In the genomic region with DNA sequence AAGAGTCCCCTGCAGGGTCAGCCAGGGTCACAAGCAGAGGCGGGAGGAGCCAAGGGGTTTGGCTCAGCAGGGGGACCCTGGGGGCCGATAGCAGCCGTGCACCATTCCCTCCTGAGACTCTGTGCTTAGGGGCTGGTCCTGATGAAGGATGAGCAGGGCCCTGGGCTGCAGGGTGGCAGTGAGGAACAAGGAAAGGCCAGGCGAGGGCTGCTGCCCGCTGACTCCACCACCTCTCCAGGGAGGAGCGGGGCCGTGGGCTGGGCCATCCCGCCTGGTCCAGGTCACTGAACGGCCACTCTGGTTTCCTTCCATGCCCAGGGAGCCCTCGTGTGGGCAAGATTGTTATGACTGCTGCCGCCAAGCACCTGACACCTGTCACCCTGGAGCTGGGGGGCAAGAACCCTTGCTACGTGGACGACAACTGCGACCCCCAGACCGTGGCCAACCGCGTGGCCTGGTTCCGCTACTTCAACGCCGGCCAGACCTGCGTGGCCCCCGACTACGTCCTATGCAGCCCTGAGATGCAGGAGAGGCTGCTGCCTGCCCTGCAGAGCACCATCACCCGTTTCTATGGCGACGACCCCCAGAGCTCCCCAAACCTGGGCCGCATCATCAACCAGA, we compare ENCODE assay signal across 11 cellular contexts. TPM values are rescaled to one million over a fixed set of nuclear protein-coding genes. Genes with fewer than 3 reads are reported as not detected.
DNase-seq lines count a peak whose midpoint lies in the region; ATAC-seq and TF ChIP-seq lines count a peak whose summit lies in the region.
"Had no signal": no experiment of that assay in that cellular context is flagged by ENCODE, and none has a peak within 500 bp of the region (broad histone marks: within the 10 kb centered on the region; RNA-seq: fewer than 3 reads in every experiment).

No MANE protein-coding gene starts in this region.

- H3K36me3 ChIP-seq in RWPE2 (ENCODE audit: low read depth) (peaks cover 10% of the 10 kb centered on the region; the same call in 1 of the 2 replicates), stomach (peaks cover 3 to 42% (median 36%) of the 10 kb centered on the region in 4 donors)

- ATAC-seq in RWPE2 (ENCODE audit: low read depth) (no peak), GM18498 (IDR thresholded peaks at IDR 0.05; ENCODE audit: unreplicated experiment) (no peak)

- TF ChIP-seq CTCF in RWPE2 (IDR thresholded peaks at IDR 0.05; ENCODE audit: poor library complexity, severe bottlenecking) (peak; percentile 40), stomach (IDR thresholded peaks at IDR 0.05) (peak in 4 of 7 experiments; percentile 17 to 47 (median 44))

- no peak for TF ChIP-seq POLR2A in stomach (IDR thresholded peaks at IDR 0.05)

- H3K4me1 ChIP-seq in RWPE2 (ENCODE audit: insufficient read depth, poor library complexity, severe bottlenecking) (peaks cover 6% of the 10 kb centered on the region), stomach (peaks cover 14 to 34% (median 22%) of the 10 kb centered on the region in 4 donors)

- peaks cover 2% of the 10 kb centered on the region for H3K9me3 ChIP-seq in RWPE2 (ENCODE audit: severe bottlenecking)
- no peaks in the 10 kb centered on the region for H3K9me3 ChIP-seq in stomach

- WGBS in stomach, 5 donors = 58 to 75% (median 61%) methylated on average over 16 to 27 of the region's 27 CpGs

- H3K27ac ChIP-seq in RWPE2 (ENCODE audit: poor library complexity, severe bottlenecking) (no peak overlapping the region), stomach (no peak overlapping the region)

- TF ChIP-seq EP300 in stomach (IDR thresholded peaks at IDR 0.05) = no peak

- H3K27me3 ChIP-seq in RWPE2 (ENCODE audit: insufficient read depth, poor library complexity, severe bottlenecking) (no peaks in the 10 kb centered on the region), stomach (no peaks in the 10 kb centered on the region)

- no peak overlapping the region for H3K4me3 ChIP-seq in RWPE2 (ENCODE audit: severe bottlenecking)
- H3K4me3 ChIP-seq in stomach = no peak overlapping the region

- intact Hi-C loops in stomach (cut with DNase I; ENCODE audit: low total_unique reads) = no loop called here

- DNase-seq in NCI-H2196 (lab: John Stamatoyannopoulos, UW; ENCODE audit: unreplicated experiment) = peak; percentile 29
- no peak for DNase-seq in NCI-H2196 treated with DMSO at 0.1 percent for 48 hours (lab: John Stamatoyannopoulos, UW; ENCODE audit: unreplicated experiment)
- no peak for DNase-seq in RWPE2 (ENCODE audit: low spot score)
- peak; percentile 51 for DNase-seq in glomerular visceral epithelial cell (ENCODE audit: extremely low spot score)
- peak; percentile 72 for DNase-seq in stomach
- no peak for DNase-seq in NK-92 (lab: John Stamatoyannopoulos, UW; ENCODE audit: unreplicated experiment)
- DNase-seq in SKM-1 (lab: John Stamatoyannopoulos, UW; ENCODE audit: unreplicated experiment) = no peak
- DNase-seq: activated CD8-positive, alpha-beta memory T cell treated with anti-CD3 and anti-CD28 coated beads, Interleukin-2, amount 50 U/mL, for 4 hours; effector CD4-positive, alpha-beta T cell; SIG-M5 had no signal

RNA-seq across cellular contexts. Expression of gene NDUFS8, which starts 9.2 kb away (rescaled TPM):
- 100 to 1,000 TPM in 3 of 5 donors, 10 to 100 TPM in 2; 52.0 to 310 (median 123) TPM for total RNA-seq in stomach
- polyA plus RNA-seq in stomach = 100 to 1,000 TPM; 187 to 263 (median 224) TPM

RNA-seq across cellular contexts. Expression of gene ALDH3B1, which starts 11.2 kb away (rescaled TPM):
- 10 to 100 TPM in 3 of 5 donors, 1 to 10 TPM in 2; 2.9 to 55.0 (median 21.2) TPM for total RNA-seq in stomach
- 10 to 100 TPM in 2 of 3 donors, 1 to 10 TPM in 1; 6.7 to 13.3 (median 12.7) TPM for polyA plus RNA-seq in stomach

RNA-seq across cellular contexts. Expression of gene UNC93B1, which starts 17.4 kb away (rescaled TPM):
- total RNA-seq in stomach = 100 to 1,000 TPM in 1 of 5 donors, 10 to 100 TPM in 4; 33.8 to 215 (median 43.6) TPM
- polyA plus RNA-seq in stomach = 10 to 100 TPM; 11.6 to 33.7 (median 15.6) TPM

RNA-seq across cellular contexts. Expression of gene TCIRG1, which starts 17.5 kb away (rescaled TPM):
- total RNA-seq in stomach = 100 to 1,000 TPM in 4 of 5 donors, 10 to 100 TPM in 1; 46.3 to 835 (median 484) TPM
- polyA plus RNA-seq in stomach = 100 to 1,000 TPM in 2 of 3 donors, 10 to 100 TPM in 1; 96.7 to 147 (median 111) TPM

Comparison
In these comparisons a context has a peak if more than half of its experiments do, and no peak if none do; other contexts are left out.
1. DNase-seq: peak in NCI-H2196 (single experiment), glomerular visceral epithelial cell (single experiment) and stomach (single experiment); none in NCI-H2196 treated with DMSO at 0.1 percent for 48 hours (single experiment), RWPE2 (single experiment), NK-92 (single experiment) and SKM-1 (single experiment).